In the genomic region with DNA sequence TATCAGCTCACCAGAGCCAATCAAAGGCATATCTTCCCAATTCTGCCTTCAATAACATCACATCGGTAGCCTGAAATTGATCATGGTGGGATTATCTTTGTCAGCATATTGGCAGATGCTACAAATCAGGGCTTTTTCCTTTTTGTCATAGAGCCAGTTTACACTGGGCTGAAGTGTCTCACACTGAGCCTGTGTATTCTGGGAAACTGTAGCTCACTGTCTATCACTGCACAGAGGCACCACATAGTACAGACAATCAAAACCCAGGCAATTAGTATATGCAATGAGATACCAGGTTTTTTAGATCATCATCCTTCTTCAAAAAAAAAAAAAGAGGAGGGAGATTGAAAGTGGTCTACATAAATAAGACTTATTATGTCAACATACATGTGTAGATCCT, we compare ENCODE assay signal across 17 cellular contexts. TPM values are rescaled to one million over a fixed set of nuclear protein-coding genes. Genes with fewer than 3 reads are reported as not detected.
A peak's percentile ranks its signal among the peaks of the same experiment; 100 is the strongest.
DNase-seq lines count a peak whose midpoint lies in the region; ATAC-seq, FAIRE-seq and TF ChIP-seq lines count a peak whose summit lies in the region.
"Had no signal": no experiment of that assay in that cellular context is flagged by ENCODE, and none has a peak within 500 bp of the region (broad histone marks: within the 10 kb centered on the region; RNA-seq: fewer than 3 reads in every experiment).

No MANE protein-coding gene starts in this region.

- no peak for TF ChIP-seq POLR2A in esophagus muscularis mucosa (IDR thresholded peaks at IDR 0.05; ENCODE audit: low read depth)
- TF ChIP-seq POLR2A in transverse colon (IDR thresholded peaks at IDR 0.05): no peak

- H3K36me3 Mint-ChIP-seq in activated CD8-positive, alpha-beta memory T cell treated with anti-CD3 and anti-CD28 coated beads, Interleukin-2, amount 10 ng/mL, durations not matched to agents 7 days and 5 days: peaks cover 89% of the 10 kb centered on the region
- H3K36me3 Mint-ChIP-seq in CD14-positive monocyte: peaks cover 48 to 56% of the 10 kb centered on the region in 2 donors

- no peak for TF ChIP-seq CTCF in esophagus muscularis mucosa (IDR thresholded peaks at IDR 0.05)
- no peak for TF ChIP-seq CTCF in neutrophil (IDR thresholded peaks at IDR 0.05)
- TF ChIP-seq CTCF in transverse colon (IDR thresholded peaks at IDR 0.05): no peak
- TF ChIP-seq CTCF in CD14-positive monocyte (IDR thresholded peaks at IDR 0.05): no peak
- no peak for TF ChIP-seq CTCF in colonic mucosa (IDR thresholded peaks at IDR 0.05)

- H3K27ac Mint-ChIP-seq in activated CD8-positive, alpha-beta memory T cell treated with anti-CD3 and anti-CD28 coated beads, Interleukin-2, amount 10 ng/mL, durations not matched to agents 7 days and 5 days: peak overlapping the region; percentile 30
- H3K27ac Mint-ChIP-seq in CD14-positive monocyte: no peak overlapping the region
- H3K27ac Mint-ChIP-seq: HFFc6 had no signal

- 89% methylated on average over 1 of the region's 1 CpG for WGBS in esophagus muscularis mucosa
- 79% methylated on average over 1 of the region's 1 CpG; no CpG with 5 or more reads in 1 of the 2 donors for WGBS in transverse colon (ENCODE audit: low coverage in 1 of 2), 2 donors

- no peak for DNase-seq in activated CD8-positive, alpha-beta memory T cell treated with anti-CD3 and anti-CD28 coated beads, Interleukin-2, amount 10 ng/mL, durations not matched to agents 7 days and 5 days
- DNase-seq in activated CD8-positive, alpha-beta memory T cell treated with anti-CD3 and anti-CD28 coated beads, Interleukin-2, amount 50 U/mL, for 4 hours: no peak
- DNase-seq in esophagus muscularis mucosa (ENCODE audit: extremely low spot score) (no peak), transverse colon (no peak), CD14-positive monocyte (ENCODE audit: low spot score) (no peak), colonic mucosa (no peak), RCC 7860 (ENCODE audit: low spot score) (no peak)
- DNase-seq: CD4-positive, CD25-positive, alpha-beta regulatory T cell; HFFc6; NCI-H1092; NCI-H2081 treated with DMSO at 0.1 percent for 48 hours; NCI-H524; SHP77 treated with DMSO at 0.1 percent for 48 hours had no signal

- no peak for FAIRE-seq in RCC 7860 (lab: Jason Lieb, UNC)
- FAIRE-seq: GM19239, H54, HepG2 had no signal

- ATAC-seq in activated CD8-positive, alpha-beta memory T cell treated with anti-CD3 and anti-CD28 coated beads, Interleukin-2, amount 10 ng/mL, durations not matched to agents 7 days and 5 days: no peak
- ATAC-seq: HepG2 had no signal

- no peak overlapping the region for H3K9ac ChIP-seq in colonic mucosa (ENCODE audit: low read depth in 2 of 2, low read length in 2 of 2)

- H3K9me3 Mint-ChIP-seq in activated CD8-positive, alpha-beta memory T cell treated with anti-CD3 and anti-CD28 coated beads, Interleukin-2, amount 10 ng/mL, durations not matched to agents 7 days and 5 days (ENCODE audit: low read depth): no peaks in the 10 kb centered on the region
- H3K9me3 Mint-ChIP-seq in CD14-positive monocyte: no peaks in the 10 kb centered on the region
- H3K9me3 Mint-ChIP-seq: CD4-positive, CD25-positive, alpha-beta regulatory T cell; HFFc6 had no signal

- intact Hi-C loops in esophagus muscularis mucosa (cut with DNase I) (no loop called here), transverse colon (cut with DNase I; ENCODE audit: low total_unique reads) (no loop called here), CD14-positive monocyte (cut with micrococcal nuclease) (no loop called here), colonic mucosa (cut with DNase I) (no loop called here)

- H3K9me3 ChIP-seq in esophagus muscularis mucosa (no peaks in the 10 kb centered on the region), neutrophil (no peaks in the 10 kb centered on the region), transverse colon (no peaks in the 10 kb centered on the region), colonic mucosa (no peaks in the 10 kb centered on the region)

- H3K36me3 ChIP-seq in esophagus muscularis mucosa: peaks cover 0 to 15% (median 3%) of the 10 kb centered on the region in 4 donors
- H3K36me3 ChIP-seq in neutrophil: peaks cover 73% of the 10 kb centered on the region
- no peaks in the 10 kb centered on the region for H3K36me3 ChIP-seq in transverse colon
- no peaks in the 10 kb centered on the region for H3K36me3 ChIP-seq in colonic mucosa

- H3K27me3 ChIP-seq in esophagus muscularis mucosa (no peaks in the 10 kb centered on the region), neutrophil (no peaks in the 10 kb centered on the region), transverse colon (no peaks in the 10 kb centered on the region), colonic mucosa (no peaks in the 10 kb centered on the region)

- H3K4me3 ChIP-seq in esophagus muscularis mucosa (no peak overlapping the region), neutrophil (ENCODE audit: low read depth in 1 of 2, low read length in 1 of 2) (no peak overlapping the region), transverse colon (no peak overlapping the region), colonic mucosa (no peak overlapping the region)

- CTCF ChIA-PET in activated CD8-positive, alpha-beta memory T cell treated with anti-CD3 and anti-CD28 coated beads, Interleukin-2, amount 10 ng/mL, durations not matched to agents 7 days and 5 days (lab: Charles Lee): no interaction called here

- H3K27ac ChIP-seq in esophagus muscularis mucosa (replicated peaks in 1 of 4): peak overlapping the region; percentile 40 to 89 (median 86)
- peak overlapping the region; percentile 55 for H3K27ac ChIP-seq in neutrophil
- H3K27ac ChIP-seq in transverse colon: peak overlapping the region; percentile 70 to 79 (median 72)
- no peak overlapping the region for H3K27ac ChIP-seq in colonic mucosa

- in situ Hi-C loops in transverse colon (cut with MboI; ENCODE audit: low pct_ligation_motif_present in 1 of 4, low pct_unique_long_range_greater_than_20kb in 1 of 4, low sequenced_read_pairs in 3 of 4): no loop called here

- H3K4me3 Mint-ChIP-seq in activated CD8-positive, alpha-beta memory T cell treated with anti-CD3 and anti-CD28 coated beads, Interleukin-2, amount 10 ng/mL, durations not matched to agents 7 days and 5 days: no peak overlapping the region
- H3K4me3 Mint-ChIP-seq in CD14-positive monocyte: no peak overlapping the region
- H3K4me3 Mint-ChIP-seq: CD4-positive, CD25-positive, alpha-beta regulatory T cell; HFFc6 had no signal

- TF ChIP-seq EP300 in esophagus muscularis mucosa (IDR thresholded peaks at IDR 0.05) (no peak), transverse colon (IDR thresholded peaks at IDR 0.05; ENCODE audit: low read depth) (no peak)

- H3K27me3 Mint-ChIP-seq in activated CD8-positive, alpha-beta memory T cell treated with anti-CD3 and anti-CD28 coated beads, Interleukin-2, amount 10 ng/mL, durations not matched to agents 7 days and 5 days: no peaks in the 10 kb centered on the region
- no peaks in the 10 kb centered on the region for H3K27me3 Mint-ChIP-seq in CD14-positive monocyte (ENCODE audit: low read depth in 3 of 3)
- H3K27me3 Mint-ChIP-seq: CD4-positive, CD25-positive, alpha-beta regulatory T cell had no signal

- H3K4me1 Mint-ChIP-seq in activated CD8-positive, alpha-beta memory T cell treated with anti-CD3 and anti-CD28 coated beads, Interleukin-2, amount 10 ng/mL, durations not matched to agents 7 days and 5 days: peaks cover 50% of the 10 kb centered on the region
- peaks cover 40% of the 10 kb centered on the region for H3K4me1 Mint-ChIP-seq in CD14-positive monocyte

- peaks cover 20 to 89% (median 78%) of the 10 kb centered on the region in 4 donors for H3K4me1 ChIP-seq in esophagus muscularis mucosa
- peaks cover 22 to 27% of the 10 kb centered on the region in 2 experiments for H3K4me1 ChIP-seq in neutrophil (ENCODE audit: control insufficient read depth in 1 of 2, insufficient read depth in 1 of 2, low read depth in 1 of 2, low read length in 1 of 2)
- H3K4me1 ChIP-seq in transverse colon: peaks cover 10 to 33% (median 19%) of the 10 kb centered on the region in 4 donors
- no peaks in the 10 kb centered on the region for H3K4me1 ChIP-seq in colonic mucosa

RNA-seq across cellular contexts. Expression of gene ADAM19, which starts 46.6 kb away (rescaled TPM):
- 100 to 1,000 TPM; 219 to 341 TPM for total RNA-seq in activated CD8-positive, alpha-beta memory T cell treated with anti-CD3 and anti-CD28 coated beads, Interleukin-2, amount 10 ng/mL, durations not matched to agents 7 days and 5 days
- total RNA-seq in esophagus muscularis mucosa: 10 to 100 TPM; 25.0 to 43.6 (median 28.1) TPM
- 10 to 100 TPM in 3 of 4 donors, 1 to 10 TPM in 1; 4.0 to 28.1 (median 15.1) TPM for total RNA-seq in transverse colon
- 1 to 10 TPM; 3.0 to 6.2 TPM for polyA plus RNA-seq in CD14-positive monocyte
- 10 to 100 TPM in 1 of 2 donors, 1 to 10 TPM in 1; 2.9 to 12.8 TPM for total RNA-seq in colonic mucosa

Comparison
In these comparisons a context has a peak if more than half of its experiments do, and no peak if none do; other contexts are left out.
1. RNA of gene ADAM19, which starts 46.6 kb away (total RNA-seq): 219 to 341 TPM in activated CD8-positive, alpha-beta memory T cell treated with anti-CD3 and anti-CD28 coated beads, Interleukin-2, amount 10 ng/mL, durations not matched to agents 7 days and 5 days; 25.0 to 43.6 TPM in esophagus muscularis mucosa, 4.0 to 28.1 TPM in transverse colon and 2.9 to 12.8 TPM in colonic mucosa; every median in the first group is over 4 times any median in the second.